Comparison of ENCODE assay signal across 8 cellular contexts in genomic region chr12:67698711-67699603, GRCh38. TPM values are rescaled to one million over a fixed set of nuclear protein-coding genes. Genes with fewer than 3 reads are reported as not detected.
DNase-seq lines count a peak whose midpoint lies in the region; ATAC-seq, FAIRE-seq and TF ChIP-seq lines count a peak whose summit lies in the region.
"Had no signal": no experiment of that assay in that cellular context is flagged by ENCODE, and none has a peak within 500 bp of the region (broad histone marks: within the 10 kb centered on the region; RNA-seq: fewer than 3 reads in every experiment).

No MANE protein-coding gene starts in this region.

- intact Hi-C loops in natural killer cell (cut with micrococcal nuclease) = loop anchor here (1.0 to 10.0 kb wide), 3 partner anchors 47 to 124 kb away; no protein-coding TSS in a partner anchor

- peak overlapping the region; percentile 13 for H3K4me3 ChIP-seq in astrocyte of the cerebellum (ENCODE audit: low read depth, low read length)

- H3K4me1 Mint-ChIP-seq in T-cell (peaks cover 57 to 66% (median 63%) of the 10 kb centered on the region in 3 donors), natural killer cell (peaks cover 24 to 32% of the 10 kb centered on the region in 2 donors)

- no peaks in the 10 kb centered on the region for H3K9me3 Mint-ChIP-seq in T-cell
- no peaks in the 10 kb centered on the region for H3K9me3 Mint-ChIP-seq in natural killer cell

- H3K36me3 Mint-ChIP-seq in T-cell (no peaks in the 10 kb centered on the region), natural killer cell (no peaks in the 10 kb centered on the region)

- TF ChIP-seq CTCF in astrocyte of the cerebellum (IDR thresholded peaks at IDR 0.05; ENCODE audit: low read depth, low read length, missing control alignments) = no peak
- TF ChIP-seq CTCF in natural killer cell (IDR thresholded peaks at IDR 0.05) = no peak

- peak overlapping the region; percentile 67 to 79 (median 77) for H3K4me3 Mint-ChIP-seq in T-cell
- H3K4me3 Mint-ChIP-seq in natural killer cell = peak overlapping the region; percentile 84

- ATAC-seq in HG03108 (IDR thresholded peaks at IDR 0.05; ENCODE audit: unreplicated experiment) (peak; percentile 94), T-cell (replicated peaks in 1 of 4) (peak; percentile 80 to 92 (median 86)), natural killer cell (peak; percentile 84 to 87 (median 85))

- CTCF ChIA-PET in T-cell (lab: Charles Lee) = no interaction called here

- no peak for FAIRE-seq in frontal cortex (lab: Jason Lieb, UNC)
- FAIRE-seq: colon had no signal

- POLR2A ChIA-PET in T-cell (lab: Charles Lee) = interaction anchor here in 1 of 2 donors (0.9 kb wide), 1 partner anchor 53 kb away, joined by 5 read pairs; no protein-coding TSS in a partner anchor

- H3K27ac Mint-ChIP-seq in T-cell (peak overlapping the region; percentile 90 to 92), natural killer cell (peak overlapping the region; percentile 87 to 90)

- peak; percentile 20 for DNase-seq in GM19238 (ENCODE audit: insufficient read length, low spot score)
- peak in 32 of 34 experiments; percentile 2 to 49 (median 26) for DNase-seq in T-cell
- DNase-seq in astrocyte of the cerebellum (ENCODE audit: low read depth) = no peak
- DNase-seq in natural killer cell = peak; percentile 31
- no peak for DNase-seq in NCI-H2107 treated with DMSO at 0.1 percent for 48 hours (lab: John Stamatoyannopoulos, UW; ENCODE audit: unreplicated experiment)
- DNase-seq in frontal cortex (ENCODE audit: low spot score in 2 of 2) = no peak

- H3K27me3 Mint-ChIP-seq in T-cell = no peaks in the 10 kb centered on the region
- no peaks in the 10 kb centered on the region for H3K27me3 Mint-ChIP-seq in natural killer cell (ENCODE audit: low read depth in 2 of 2)

- in situ Hi-C loops in astrocyte of the cerebellum (cut with HindIII; ENCODE audit: low sequenced_read_pairs) = no loop called here

RNA-seq across cellular contexts. Expression of gene DYRK2, which starts 50.4 kb away (rescaled TPM):
- total RNA-seq in T-cell (100 to 1,000 TPM; 104 to 138 (median 120) TPM), natural killer cell (100 to 1,000 TPM in 2 of 3 donors, 10 to 100 TPM in 1; 88.1 to 108 (median 108) TPM), frontal cortex (88.5 TPM)

Comparison
In these comparisons a context has a peak if more than half of its experiments do, and no peak if none do; other contexts are left out.
1. DNase-seq: peak in GM19238 (single experiment), T-cell (32 of 34) and natural killer cell (single experiment); none in astrocyte of the cerebellum (single experiment), NCI-H2107 treated with DMSO at 0.1 percent for 48 hours (single experiment) and frontal cortex (0 of 2).
2. Peak in every context shown above with its lines, with median percentiles within 50 percentile points of each other: ATAC-seq.